In the genomic region with DNA sequence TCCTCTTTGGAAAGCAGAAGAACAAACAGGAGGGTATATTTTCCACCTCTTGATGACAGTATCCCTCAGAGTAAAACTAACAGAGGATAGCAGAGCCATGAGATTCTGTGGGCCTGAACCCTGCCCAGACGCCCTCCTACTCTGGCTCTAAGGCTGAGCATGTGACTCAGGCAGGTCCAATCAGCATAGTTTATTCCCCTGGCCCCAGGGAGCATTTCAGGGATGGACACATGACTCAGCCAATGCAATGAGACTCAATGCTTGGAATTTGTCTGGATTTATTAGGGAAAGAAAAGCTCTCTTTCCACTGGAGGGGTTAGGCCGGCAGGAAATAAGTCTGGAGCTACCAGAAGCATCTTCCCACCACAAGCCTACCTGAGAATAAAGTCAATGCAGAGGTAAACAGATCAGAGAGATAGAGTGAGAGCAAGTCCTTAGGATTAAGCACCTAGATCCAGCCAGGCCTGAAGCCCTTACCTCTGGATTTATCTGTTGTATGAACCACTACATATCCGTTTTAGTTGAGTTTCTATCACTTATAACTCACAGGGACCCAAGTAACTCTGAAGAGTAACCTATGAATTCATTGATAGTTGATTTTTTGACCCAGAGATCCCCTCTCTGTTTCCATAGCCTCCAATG, we compare ENCODE assay signal across 1 cellular context.
TF ChIP-seq lines count a peak whose summit lies in the region.

No MANE protein-coding gene starts in this region.

TF ChIP-seq in SK-N-SH treated with all-trans-retinoic acid at 6 μM for 48 hours, 23 proteins besides CTCF, POLR2A, EP300 and RAD21 (continued from another document):
- TF ChIP-seq, protein P1, sequence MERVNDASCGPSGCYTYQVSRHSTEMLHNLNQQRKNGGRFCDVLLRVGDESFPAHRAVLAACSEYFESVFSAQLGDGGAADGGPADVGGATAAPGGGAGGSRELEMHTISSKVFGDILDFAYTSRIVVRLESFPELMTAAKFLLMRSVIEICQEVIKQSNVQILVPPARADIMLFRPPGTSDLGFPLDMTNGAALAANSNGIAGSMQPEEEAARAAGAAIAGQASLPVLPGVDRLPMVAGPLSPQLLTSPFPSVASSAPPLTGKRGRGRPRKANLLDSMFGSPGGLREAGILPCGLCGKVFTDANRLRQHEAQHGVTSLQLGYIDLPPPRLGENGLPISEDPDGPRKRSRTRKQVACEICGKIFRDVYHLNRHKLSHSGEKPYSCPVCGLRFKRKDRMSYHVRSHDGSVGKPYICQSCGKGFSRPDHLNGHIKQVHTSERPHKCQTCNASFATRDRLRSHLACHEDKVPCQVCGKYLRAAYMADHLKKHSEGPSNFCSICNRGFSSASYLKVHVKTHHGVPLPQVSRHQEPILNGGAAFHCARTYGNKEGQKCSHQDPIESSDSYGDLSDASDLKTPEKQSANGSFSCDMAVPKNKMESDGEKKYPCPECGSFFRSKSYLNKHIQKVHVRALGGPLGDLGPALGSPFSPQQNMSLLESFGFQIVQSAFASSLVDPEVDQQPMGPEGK (CRISPR knock-in tag; IDR thresholded peaks at IDR 0.05; ENCODE audit: borderline replicate concordance): no peak
- TF ChIP-seq ISL1 (CRISPR knock-in tag; IDR thresholded peaks at IDR 0.05): no peak
- TF ChIP-seq RARB (CRISPR knock-in tag; IDR thresholded peaks at IDR 0.05): no peak
- TF ChIP-seq ZNF70 (CRISPR knock-in tag; IDR thresholded peaks at IDR 0.05): no peak
- TF ChIP-seq ESRRG (CRISPR knock-in tag; IDR thresholded peaks at IDR 0.05): no peak
- no peak for TF ChIP-seq TCF4 (CRISPR knock-in tag; IDR thresholded peaks at IDR 0.05; ENCODE audit: borderline replicate concordance)
